ENCODE assay signal across 25 cellular contexts in genomic region chr1:23163395-23163794, GRCh38. TPM values are rescaled to one million over a fixed set of nuclear protein-coding genes. Genes with fewer than 3 reads are reported as not detected.
DNase-seq lines count a peak whose midpoint lies in the region; TF ChIP-seq lines count a peak whose summit lies in the region.
"Had no signal": no experiment of that assay in that cellular context is flagged by ENCODE, and none has a peak within 500 bp of the region (broad histone marks: within the 10 kb centered on the region; RNA-seq: fewer than 3 reads in every experiment).

No MANE protein-coding gene starts in this region.

- intact Hi-C loops in activated naive CD4-positive, alpha-beta T cell treated with anti-CD3 and anti-CD28 coated beads for 36 hours (cut with micrococcal nuclease), result no loop called here

- TF ChIP-seq CTCF in HFFc6 (IDR thresholded peaks at IDR 0.05) (no peak), fibroblast of pulmonary artery (IDR thresholded peaks at IDR 0.05; ENCODE audit: low read length, missing control alignments) (no peak)

- H3K4me3 ChIP-seq in adipocyte (ENCODE audit: low read length) (peak overlapping the region; percentile 47), fibroblast of pulmonary artery (replicated peaks; ENCODE audit: low read depth, low read length) (no peak overlapping the region)
- H3K4me3 ChIP-seq: left ventricle myocardium inferior, mucosa of descending colon, pancreas, right atrium auricular region, thyroid gland had no signal

- no peaks in the 10 kb centered on the region for H3K9me3 ChIP-seq in adipocyte (ENCODE audit: control insufficient read depth, low read length)
- H3K9me3 ChIP-seq: left ventricle myocardium inferior, mucosa of descending colon, pancreas, right atrium auricular region, thyroid gland had no signal

- no peaks in the 10 kb centered on the region for H3K36me3 Mint-ChIP-seq in HFFc6 (ENCODE audit: low read depth)
- no peaks in the 10 kb centered on the region for H3K36me3 Mint-ChIP-seq in activated naive CD4-positive, alpha-beta T cell treated with anti-CD3 and anti-CD28 coated beads for 36 hours (ENCODE audit: low read depth)

- peaks cover 33% of the 10 kb centered on the region for H3K4me1 ChIP-seq in adipocyte (ENCODE audit: control insufficient read depth, insufficient read depth, low read length)

- H3K27ac Mint-ChIP-seq in HFFc6, result 0 out of 2 replicates have a peak overlapping the region, but pooled peaks have one; percentile 6
- no peak overlapping the region for H3K27ac Mint-ChIP-seq in activated naive CD4-positive, alpha-beta T cell treated with anti-CD3 and anti-CD28 coated beads for 36 hours
- H3K27ac Mint-ChIP-seq: activated naive CD4-positive, alpha-beta T cell treated with anti-CD3 and anti-CD28 coated beads, Interleukin-2, amount 50 U/mL, for 24 hours; nephron progenitor cell; stimulated activated naive CD8-positive, alpha-beta T cell treated with anti-CD3 and anti-CD28 coated beads, Interleukin-15, Interleukin-2, amounts not matched to agents 100 ng/mL and 50 ng/mL, for 24 hours; T-helper 17 cell had no signal

- no peaks in the 10 kb centered on the region for H3K36me3 ChIP-seq in adipocyte (ENCODE audit: control insufficient read depth, insufficient read depth, low read length, severe bottlenecking)
- H3K36me3 ChIP-seq: left ventricle myocardium inferior, pancreas, right atrium auricular region, thyroid gland had no signal

- no peak overlapping the region for H3K9ac ChIP-seq in adipocyte (ENCODE audit: low read length)

- H3K4me1 Mint-ChIP-seq in HFFc6 (ENCODE audit: low read depth), result peaks cover 54% of the 10 kb centered on the region
- H3K4me1 Mint-ChIP-seq in activated naive CD4-positive, alpha-beta T cell treated with anti-CD3 and anti-CD28 coated beads for 36 hours (ENCODE audit: low read depth), result peaks cover 22% of the 10 kb centered on the region

- no peak for DNase-seq in HFFc6
- DNase-seq in adipocyte (ENCODE audit: low read depth), result peak; percentile 38
- DNase-seq in fibroblast of pulmonary artery (ENCODE audit: low read depth), result peak; percentile 19
- DNase-seq in ureter (ENCODE audit: low spot score), result peak; percentile 0
- DNase-seq in activated naive CD4-positive, alpha-beta T cell treated with anti-CD3 and anti-CD28 coated beads for 36 hours, result no peak
- no peak for DNase-seq in NCI-H524 (lab: John Stamatoyannopoulos, UW)
- DNase-seq in SKM-1 (lab: John Stamatoyannopoulos, UW; ENCODE audit: unreplicated experiment), result no peak
- DNase-seq: CD4-positive, alpha-beta memory T cell; EL; foreskin melanocyte; hypothalamus; KG1; left ventricle myocardium inferior; mucosa of descending colon; NCI-H1694; NCI-H2171 treated with DMSO at 0.1 percent for 48 hours; NCI-H526 treated with DMSO at 0.1 percent for 48 hours; nephron progenitor cell; pancreas; T-helper 17 cell; thyroid gland had no signal

- H3K9me3 Mint-ChIP-seq in HFFc6, result no peaks in the 10 kb centered on the region
- H3K9me3 Mint-ChIP-seq in activated naive CD4-positive, alpha-beta T cell treated with anti-CD3 and anti-CD28 coated beads for 36 hours, result no peaks in the 10 kb centered on the region
- H3K9me3 Mint-ChIP-seq: activated naive CD4-positive, alpha-beta T cell treated with anti-CD3 and anti-CD28 coated beads, Interleukin-2, amount 50 U/mL, for 24 hours; CD4-positive, alpha-beta memory T cell; nephron progenitor cell; stimulated activated naive CD8-positive, alpha-beta T cell treated with anti-CD3 and anti-CD28 coated beads, Interleukin-15, Interleukin-2, amounts not matched to agents 100 ng/mL and 50 ng/mL, for 24 hours had no signal

- H3K27me3 Mint-ChIP-seq in HFFc6 (ENCODE audit: insufficient read depth), result peaks cover 1% of the 10 kb centered on the region
- no peaks in the 10 kb centered on the region for H3K27me3 Mint-ChIP-seq in activated naive CD4-positive, alpha-beta T cell treated with anti-CD3 and anti-CD28 coated beads for 36 hours (ENCODE audit: low read depth)
- H3K27me3 Mint-ChIP-seq: activated naive CD4-positive, alpha-beta T cell treated with anti-CD3 and anti-CD28 coated beads, Interleukin-2, amount 50 U/mL, for 24 hours; CD4-positive, alpha-beta memory T cell; stimulated activated naive CD8-positive, alpha-beta T cell treated with anti-CD3 and anti-CD28 coated beads, Interleukin-15, Interleukin-2, amounts not matched to agents 100 ng/mL and 50 ng/mL, for 24 hours; T-helper 17 cell had no signal

- CTCF ChIA-PET in activated naive CD4-positive, alpha-beta T cell treated with anti-CD3 and anti-CD28 coated beads for 36 hours (lab: Charles Lee), result interaction anchor here (0.7 to 1.8 kb wide), 3 partner anchors 21 to 65 kb away, joined by 5 to 10 read pairs (median 6); no protein-coding TSS in a partner anchor

- H3K4me3 Mint-ChIP-seq in HFFc6, result no peak overlapping the region
- no peak overlapping the region for H3K4me3 Mint-ChIP-seq in activated naive CD4-positive, alpha-beta T cell treated with anti-CD3 and anti-CD28 coated beads for 36 hours
- H3K4me3 Mint-ChIP-seq: activated naive CD4-positive, alpha-beta T cell treated with anti-CD3 and anti-CD28 coated beads, Interleukin-2, amount 50 U/mL, for 24 hours; CD4-positive, alpha-beta memory T cell; nephron progenitor cell; stimulated activated naive CD8-positive, alpha-beta T cell treated with anti-CD3 and anti-CD28 coated beads, Interleukin-15, Interleukin-2, amounts not matched to agents 100 ng/mL and 50 ng/mL, for 24 hours; T-helper 17 cell had no signal

- H3K27me3 ChIP-seq in adipocyte (replicated peaks; ENCODE audit: control insufficient read depth, insufficient read depth, low read length), result no peaks in the 10 kb centered on the region
- H3K27me3 ChIP-seq: pancreas, right atrium auricular region, thyroid gland had no signal

RNA-seq across cellular contexts. Expression of gene LUZP1, which starts 5.3 kb away (rescaled TPM):
- total RNA-seq in HFFc6 (2021; fragmentation: NEBNext Ultra II Directional; extraction: Animal tissue kit (Norgen Biotek cat#: 25700)), result 10 to 100 TPM; 47.3 to 55.6 (median 53.0) TPM
- 48.3 TPM for total RNA-seq in ureter
- total RNA-seq in activated naive CD4-positive, alpha-beta T cell treated with anti-CD3 and anti-CD28 coated beads for 36 hours, result 10 to 100 TPM; 12.6 to 13.7 TPM

RNA-seq across cellular contexts. Expression of gene HTR1D, which starts 53.9 kb away (rescaled TPM):
- under 1 TPM; 0.17 to 0.53 (median 0.44) TPM for total RNA-seq in HFFc6 (2021; fragmentation: NEBNext Ultra II Directional; extraction: Animal tissue kit (Norgen Biotek cat#: 25700))
- total RNA-seq in ureter, result 0.91 TPM
- total RNA-seq in activated naive CD4-positive, alpha-beta T cell treated with anti-CD3 and anti-CD28 coated beads for 36 hours, result not detected
- total RNA-seq: CD4-positive, alpha-beta memory T cell; right atrium auricular region; SK-MEL-5; T-helper 17 cell; thyroid gland had no signal

Comparison
In these comparisons a context has a peak if more than half of its experiments do, and no peak if none do; other contexts are left out.
1. DNase-seq: peak in adipocyte (single experiment), fibroblast of pulmonary artery (single experiment) and ureter (single experiment); none in HFFc6 (single experiment), activated naive CD4-positive, alpha-beta T cell treated with anti-CD3 and anti-CD28 coated beads for 36 hours (single experiment), NCI-H524 (0 of 2) and SKM-1 (single experiment).